Comparison of ENCODE assay signal across 8 cellular contexts in genomic region chr19:3358919-3359849, GRCh38. TPM values are rescaled to one million over a fixed set of nuclear protein-coding genes. Genes with fewer than 3 reads are reported as not detected.
DNase-seq lines count a peak whose midpoint lies in the region; ATAC-seq, FAIRE-seq and TF ChIP-seq lines count a peak whose summit lies in the region.

No MANE protein-coding gene starts in this region.

- FAIRE-seq in HepG2 (lab: Jason Lieb, UNC): no peak

- H3K79me2 ChIP-seq in HepG2 (ENCODE audit: insufficient read depth, low read length): peaks cover 4% of the 10 kb centered on the region

- H3K27ac ChIP-seq in caudate nucleus (ENCODE audit: low read depth, low read length): peak overlapping the region; percentile 90
- H3K27ac ChIP-seq in HepG2 (ENCODE audit: extremely low read length, insufficient read depth, low read length): peak overlapping the region; percentile 57

- H3K4me3 Mint-ChIP-seq in activated B cell treated with CpG ODN at 0.5 μM for 24 hours: peak overlapping the region; percentile 85

- TF ChIP-seq POLR2A in HepG2 (IDR thresholded peaks at IDR 0.05; ENCODE audit: insufficient read depth in 1 of 2, low read depth in 2 of 2, low read length in 2 of 2): no peak

- ATAC-seq in HG03175 (IDR thresholded peaks at IDR 0.05; ENCODE audit: unreplicated experiment) (peak; percentile 49), activated B cell treated with CpG ODN at 0.5 μM for 24 hours (ENCODE audit: low read depth) (peak; percentile 43), HepG2 (peak; percentile 25)

- CTCF ChIA-PET in activated B cell treated with CpG ODN at 0.5 μM for 24 hours (lab: Charles Lee): no interaction called here
- CTCF ChIA-PET in HepG2 (lab: Yijun Ruan, JAX; ENCODE audit: low intra/inter-chr PET ratio, low total read pairs): no interaction called here

- H3K27me3 Mint-ChIP-seq in activated B cell treated with CpG ODN at 0.5 μM for 24 hours: no peaks in the 10 kb centered on the region

- TF ChIP-seq EP300 in HepG2 (IDR thresholded peaks at IDR 0.05; ENCODE audit: low read depth in 2 of 2, low read length in 2 of 2) (no peak), HepG2 (CRISPR knock-in tag; IDR thresholded peaks at IDR 0.05; ENCODE audit: borderline replicate concordance) (no peak)

- H3K4me1 Mint-ChIP-seq in activated B cell treated with CpG ODN at 0.5 μM for 24 hours: peaks cover 25% of the 10 kb centered on the region

- POLR2A ChIA-PET in activated B cell treated with CpG ODN at 0.5 μM for 24 hours (lab: Charles Lee) (interaction anchor here (0.5 kb wide), 1 partner anchor 897 kb away, joined by 5 read pairs; no protein-coding TSS in a partner anchor), HepG2 (lab: Yijun Ruan, JAX) (no interaction called here)

- H3K36me3 Mint-ChIP-seq in activated B cell treated with CpG ODN at 0.5 μM for 24 hours (ENCODE audit: low read depth): peaks cover 2% of the 10 kb centered on the region

- H3K4me2 ChIP-seq in HepG2 (ENCODE audit: low read depth, low read length): peak overlapping the region; percentile 87

- H3K4me3 ChIP-seq in HepG2 (replicated peaks in 1 of 3; ENCODE audit: insufficient read depth in 1 of 3, low read depth in 2 of 3, low read length in 3 of 3): peak overlapping the region; percentile 77 to 86 (median 80)

- intact Hi-C loops in activated B cell treated with CpG ODN at 0.5 μM for 24 hours (cut with micrococcal nuclease) (no loop called here), HepG2 (cut with micrococcal nuclease; ENCODE audit: unreplicated experiment) (no loop called here)

- peak overlapping the region; percentile 69; the same call in 1 of the 2 replicates for H3K9ac ChIP-seq in HepG2 (ENCODE audit: insufficient read depth, low read depth, low read length)

- H2AFZ ChIP-seq in HepG2 (ENCODE audit: low read length): no peak overlapping the region

- TF ChIP-seq RAD21 in HepG2 (CRISPR knock-in tag; IDR thresholded peaks at IDR 0.05): no peak; the same call in none of the 2 replicates

- peaks cover 3 to 9% of the 10 kb centered on the region in 2 experiments; a peak in 4 of 5 replicates for H3K27me3 ChIP-seq in HepG2 (ENCODE audit: control insufficient read depth in 1 of 2, insufficient read depth in 2 of 2, low read length in 2 of 2)

- no peaks in the 10 kb centered on the region for H3K9me3 ChIP-seq in HepG2 (ENCODE audit: low read length)

- no TSS peak for BruUV-seq in HepG2 (replicated peaks; lab: Mats Ljungman, UMichigan)

- WGBS in HepG2 (ENCODE audit: low lambda C conversion rate): under 1% methylated on average over 25 of the region's 126 CpGs

- peaks cover 41% of the 10 kb centered on the region for H3K4me1 ChIP-seq in HepG2 (ENCODE audit: insufficient read depth, low read length)

- H4K20me1 ChIP-seq in HepG2 (ENCODE audit: insufficient read depth, low read length): no peaks in the 10 kb centered on the region

- H3K27ac Mint-ChIP-seq in activated B cell treated with CpG ODN at 0.5 μM for 24 hours: peak overlapping the region; percentile 68

- in situ Hi-C loops in HepG2 (cut with HindIII; ENCODE audit: extremely low pct_ligation_motif_present, low pct_unique_long_range_greater_than_20kb): no loop called here

- no peak for TF ChIP-seq CTCF in activated B cell treated with CpG ODN at 0.5 μM for 24 hours (IDR thresholded peaks at IDR 0.05)
- no peak for TF ChIP-seq CTCF in HepG2 (CRISPR knock-in tag; IDR thresholded peaks at IDR 0.05)

- H3K9me3 Mint-ChIP-seq in activated B cell treated with CpG ODN at 0.5 μM for 24 hours: no peaks in the 10 kb centered on the region

- no peaks in the 10 kb centered on the region for H3K36me3 ChIP-seq in HepG2 (replicated peaks in 1 of 2; ENCODE audit: control insufficient read depth in 1 of 2, insufficient read depth in 2 of 2, low read length in 2 of 2)

- DNase-seq in EL: peak; percentile 54
- DNase-seq in activated B cell treated with CpG ODN at 0.5 μM for 24 hours: peak; percentile 60
- peak in 46 of 61 donors; percentile 23 to 84 (median 55) for DNase-seq in caudate nucleus (lab: John Stamatoyannopoulos, UW)
- no peak for DNase-seq in HepG2 (ENCODE audit: low spot score)
- DNase-seq in stimulated activated CD4-positive, alpha-beta T cell treated with anti-CD3 and anti-CD28 coated beads, Interleukin-4, amount 100 ng/mL, for 24 hours: peak; percentile 65
- DNase-seq in middle frontal gyrus (ENCODE audit: extremely low spot score, low spot score): no peak
- no peak for DNase-seq in OCI-M2 (lab: John Stamatoyannopoulos, UW; ENCODE audit: unreplicated experiment)

TF ChIP-seq in HepG2, 621 proteins besides CTCF, POLR2A, EP300 and RAD21 (continues in another document):
- TF ChIP-seq, protein P1, sequence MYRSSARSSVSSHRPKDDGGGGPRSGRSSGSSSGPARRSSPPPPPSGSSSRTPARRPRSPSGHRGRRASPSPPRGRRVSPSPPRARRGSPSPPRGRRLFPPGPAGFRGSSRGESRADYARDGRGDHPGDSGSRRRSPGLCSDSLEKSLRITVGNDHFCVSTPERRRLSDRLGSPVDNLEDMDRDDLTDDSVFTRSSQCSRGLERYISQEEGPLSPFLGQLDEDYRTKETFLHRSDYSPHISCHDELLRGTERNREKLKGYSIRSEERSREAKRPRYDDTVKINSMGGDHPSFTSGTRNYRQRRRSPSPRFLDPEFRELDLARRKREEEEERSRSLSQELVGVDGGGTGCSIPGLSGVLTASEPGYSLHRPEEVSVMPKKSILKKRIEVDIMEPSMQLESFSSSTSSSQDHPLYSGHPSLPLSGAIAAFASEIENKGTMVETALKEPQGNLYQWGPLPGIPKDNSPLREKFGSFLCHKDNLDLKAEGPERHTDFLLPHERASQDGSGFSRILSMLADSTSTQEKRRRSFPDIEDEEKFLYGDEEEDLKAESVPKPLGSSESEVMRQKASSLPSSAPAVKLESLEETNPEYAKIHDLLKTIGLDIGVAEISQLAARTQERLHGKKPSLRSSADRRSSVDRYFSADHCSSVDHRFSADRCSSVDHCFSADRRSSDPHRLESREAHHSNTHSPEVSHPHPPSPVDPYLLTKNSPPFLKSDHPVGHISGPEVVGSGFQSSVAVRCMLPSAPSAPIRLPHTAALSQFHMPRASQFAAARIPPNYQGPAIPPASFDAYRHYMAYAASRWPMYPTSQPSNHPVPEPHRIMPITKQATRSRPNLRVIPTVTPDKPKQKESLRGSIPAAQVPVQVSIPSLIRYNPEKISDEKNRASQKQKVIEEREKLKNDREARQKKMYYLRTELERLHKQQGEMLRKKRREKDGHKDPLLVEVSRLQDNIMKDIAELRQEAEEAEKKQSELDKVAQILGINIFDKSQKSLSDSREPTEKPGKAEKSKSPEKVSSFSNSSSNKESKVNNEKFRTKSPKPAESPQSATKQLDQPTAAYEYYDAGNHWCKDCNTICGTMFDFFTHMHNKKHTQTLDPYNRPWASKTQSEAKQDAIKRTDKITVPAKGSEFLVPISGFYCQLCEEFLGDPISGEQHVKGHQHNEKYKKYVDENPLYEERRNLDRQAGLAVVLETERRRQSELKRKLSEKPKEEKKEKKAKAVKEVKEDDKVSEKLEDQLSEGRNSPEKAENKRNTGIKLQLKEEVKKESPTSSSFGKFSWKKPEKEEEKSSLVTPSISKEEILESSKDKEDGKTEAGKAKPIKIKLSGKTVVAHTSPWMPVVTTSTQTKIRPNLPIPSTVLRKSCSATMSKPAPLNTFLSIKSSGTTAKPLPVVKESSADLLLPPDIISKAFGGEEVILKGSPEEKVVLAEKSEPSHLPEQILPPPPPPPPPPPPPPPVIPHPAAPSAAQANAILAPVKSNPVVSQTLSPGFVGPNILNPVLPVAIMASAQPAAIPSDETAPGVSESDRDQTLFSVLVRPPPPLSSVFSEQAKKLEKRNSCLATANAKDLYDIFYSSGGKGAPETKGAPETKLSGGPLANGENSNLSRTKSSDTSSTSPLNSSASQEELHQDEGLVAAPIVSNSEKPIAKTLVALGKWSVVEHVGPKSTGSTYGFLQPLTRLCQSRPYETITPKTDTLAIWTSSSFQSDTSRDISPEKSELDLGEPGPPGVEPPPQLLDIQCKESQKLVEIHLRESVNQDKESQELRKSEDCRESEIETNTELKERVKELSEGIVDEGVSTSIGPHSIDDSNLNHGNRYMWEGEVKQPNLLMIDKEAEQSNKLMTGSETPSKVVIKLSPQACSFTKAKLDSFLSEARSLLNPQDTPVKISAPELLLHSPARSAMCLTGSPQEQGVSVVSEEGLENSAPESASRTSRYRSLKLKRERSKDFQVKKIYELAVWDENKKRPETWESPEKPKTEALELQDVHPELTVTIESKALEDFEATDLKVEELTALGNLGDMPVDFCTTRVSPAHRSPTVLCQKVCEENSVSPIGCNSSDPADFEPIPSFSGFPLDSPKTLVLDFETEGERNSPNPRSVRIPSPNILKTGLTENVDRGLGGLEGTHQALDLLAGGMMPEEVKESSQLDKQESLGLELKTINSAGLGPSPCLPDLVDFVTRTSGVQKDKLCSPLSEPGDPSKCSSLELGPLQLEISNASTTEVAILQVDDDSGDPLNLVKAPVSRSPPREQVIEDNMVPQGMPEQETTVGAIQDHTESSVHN (CRISPR knock-in tag; IDR thresholded peaks at IDR 0.05): 0 out of 2 replicates have a peak, but pooled peaks have one; percentile 29

RNA-seq across cellular contexts. Expression of gene NFIC, which starts 7.2 kb away (rescaled TPM):
- 17.3 and 18.8 TPM in 2 replicates for total RNA-seq in activated B cell treated with CpG ODN at 0.5 μM for 24 hours
- total RNA-seq in HepG2 (2016; rRNA removed; fragmentation: Illumina TruSeq; extraction: Trizol): 2.5 and 2.9 TPM in 2 replicates
- 2.9 and 3.0 TPM in 2 replicates for total RNA-seq in HepG2 (2016; cell fraction: cytosol; rRNA removed; fragmentation: Illumina TruSeq; extraction: Trizol; ENCODE audit: low read depth)
- total RNA-seq in HepG2 (2016; cell fraction: insoluble cytoplasmic fraction; rRNA removed; fragmentation: Illumina TruSeq; extraction: Trizol): 3.0 and 3.2 TPM in 2 replicates
- total RNA-seq in HepG2 (2016; cell fraction: membrane; rRNA removed; fragmentation: Illumina TruSeq; extraction: Trizol): 2.5 and 2.9 TPM in 2 replicates
- 3.8 and 5.6 TPM in 2 replicates for total RNA-seq in HepG2 (2016; cell fraction: nucleus; rRNA removed; fragmentation: Illumina TruSeq; extraction: Trizol)
- 1.3 and 1.6 TPM in 2 replicates for polyA plus RNA-seq in HepG2 (2011; rRNA removed)
- 0.71 and 0.79 TPM in 2 replicates for polyA plus RNA-seq in HepG2 (2011; cell fraction: cytosol; rRNA removed)
- 5.1 and 8.1 TPM in 2 replicates for polyA plus RNA-seq in HepG2 (2011; cell fraction: nucleus; rRNA removed)
- 5.9 and 8.4 TPM in 2 replicates for polyA plus RNA-seq in HepG2 (2012)
- polyA plus RNA-seq in HepG2 (2016; cell fraction: cytosol; fragmentation: Illumina TruSeq; extraction: Trizol; ENCODE audit: low read depth): 1.1 and 1.4 TPM in 2 replicates
- polyA plus RNA-seq in HepG2 (2016; cell fraction: insoluble cytoplasmic fraction; fragmentation: Illumina TruSeq; extraction: Trizol; ENCODE audit: low read depth): 8.2 and 9.6 TPM in 2 replicates
- 4.6 and 4.8 TPM in 2 replicates for polyA plus RNA-seq in HepG2 (2016; cell fraction: membrane; fragmentation: Illumina TruSeq; extraction: Trizol; ENCODE audit: low read depth)
- polyA plus RNA-seq in HepG2 (2016; cell fraction: nucleus; fragmentation: Illumina TruSeq; extraction: Trizol; ENCODE audit: insufficient read depth, low read depth): 7.4 and 9.8 TPM in 2 replicates
- 5.3 and 16.7 TPM in 2 replicates for polyA minus RNA-seq in HepG2 (2011; rRNA and poly(A)+ RNA removed; ENCODE audit: low replicate concordance)
- 5.2 and 5.4 TPM in 2 replicates for polyA minus RNA-seq in HepG2 (2011; cell fraction: cytosol; rRNA and poly(A)+ RNA removed)
- 5.1 and 5.3 TPM in 2 replicates for polyA minus RNA-seq in HepG2 (2011; cell fraction: nucleus; rRNA and poly(A)+ RNA removed)

Comparison
In these comparisons a context has a peak if more than half of its experiments do, and no peak if none do; other contexts are left out.
1. DNase-seq: peak in EL (single experiment), activated B cell treated with CpG ODN at 0.5 μM for 24 hours (single experiment), caudate nucleus (46 of 61) and stimulated activated CD4-positive, alpha-beta T cell treated with anti-CD3 and anti-CD28 coated beads, Interleukin-4, amount 100 ng/mL, for 24 hours (single experiment); none in HepG2 (single experiment), middle frontal gyrus (single experiment) and OCI-M2 (single experiment).
2. Peak in every context shown above with its lines, with median percentiles within 50 percentile points of each other: ATAC-seq.